In the genomic region with DNA sequence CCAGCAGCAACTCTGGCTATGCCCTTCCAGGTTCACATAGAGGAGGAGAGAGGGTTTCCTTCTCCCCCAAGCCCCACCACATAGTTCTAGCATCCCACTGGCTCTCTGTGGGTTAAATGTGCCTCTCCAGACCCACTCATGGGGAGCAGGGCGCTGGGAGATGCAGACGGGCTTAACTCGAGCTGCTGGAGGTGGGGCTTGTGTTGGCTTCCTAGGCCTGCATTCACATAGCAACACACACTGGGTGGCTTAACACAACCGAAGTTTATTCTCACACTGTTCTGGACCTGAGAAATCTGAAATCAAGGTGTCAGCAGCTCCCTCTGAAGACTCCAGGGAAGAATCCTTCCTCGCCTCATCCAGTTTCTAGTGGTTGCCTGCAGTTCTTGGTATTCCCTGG, we compare ENCODE assay signal across 1 cellular context.
TF ChIP-seq lines count a peak whose summit lies in the region.

No MANE protein-coding gene starts in this region.

TF ChIP-seq in IMR-90, 13 proteins besides CTCF, POLR2A, EP300 and RAD21:
- TF ChIP-seq FOS (IDR thresholded peaks at IDR 0.05; ENCODE audit: low read depth, low read length), result no peak
